Comparison of ENCODE assay signal across 15 cellular contexts in genomic region chr18:35463050-35463449, GRCh38. TPM values are rescaled to one million over a fixed set of nuclear protein-coding genes. Genes with fewer than 3 reads are reported as not detected.
A peak's percentile ranks its signal among the peaks of the same experiment; 100 is the strongest.
DNase-seq lines count a peak whose midpoint lies in the region; ATAC-seq and TF ChIP-seq lines count a peak whose summit lies in the region.
"Had no signal": no experiment of that assay in that cellular context is flagged by ENCODE, and none has a peak within 500 bp of the region (broad histone marks: within the 10 kb centered on the region; RNA-seq: fewer than 3 reads in every experiment).

No MANE protein-coding gene starts in this region.

- peaks cover 14% of the 10 kb centered on the region; the same call in 1 of the 2 replicates for H3K79me2 ChIP-seq in Karpas-422 (ENCODE audit: low read length)

- no peaks in the 10 kb centered on the region for H3K36me3 ChIP-seq in A673 (ENCODE audit: insufficient read depth, low read length, poor library complexity, severe bottlenecking)
- no peaks in the 10 kb centered on the region for H3K36me3 ChIP-seq in Karpas-422 (ENCODE audit: insufficient read depth, low read length)
- H3K36me3 ChIP-seq: neutrophil had no signal

- no peaks in the 10 kb centered on the region for H4K20me1 ChIP-seq in Karpas-422 (ENCODE audit: insufficient read depth, low read depth, low read length)

- peaks cover 24% of the 10 kb centered on the region for H3K4me1 Mint-ChIP-seq in activated T-helper 1 cell treated with anti-CD3 and anti-CD28 coated beads, Interleukin-12 subunit alpha, Interleukin-12 subunit beta, Interleukin-2, Interleukin-4 antibody, amounts not matched to agents 30 ng/mL and 10 ng/mL and 1 ng/mL, durations not matched to agents 14 hours and 24 hours and 36 hours (ENCODE audit: low read depth)

- CTCF ChIA-PET in A673 (lab: Charles Lee), result no interaction called here

- in situ Hi-C loops in astrocyte of the spinal cord (cut with HindIII; ENCODE audit: low sequenced_read_pairs), result no loop called here

- H3K4me3 ChIP-seq in A673 (ENCODE audit: low read depth, low read length, poor library complexity, severe bottlenecking), result no peak overlapping the region
- no peak overlapping the region for H3K4me3 ChIP-seq in Karpas-422 (ENCODE audit: low read length)
- no peak overlapping the region for H3K4me3 ChIP-seq in astrocyte of the spinal cord (ENCODE audit: low read depth, low read length)

- H3K27ac ChIP-seq in A673 (ENCODE audit: low read depth, low read length, poor library complexity, severe bottlenecking), result no peak overlapping the region
- H3K27ac ChIP-seq in Karpas-422 (ENCODE audit: low read length), result peak overlapping the region; percentile 99; the same call in 1 of the 2 replicates
- no peak overlapping the region for H3K27ac ChIP-seq in substantia nigra (ENCODE audit: low read depth, low read length, poor library complexity, severe bottlenecking)
- H3K27ac ChIP-seq: neutrophil had no signal

- peaks cover 2% of the 10 kb centered on the region for H3K27me3 Mint-ChIP-seq in activated T-helper 1 cell treated with anti-CD3 and anti-CD28 coated beads, Interleukin-12 subunit alpha, Interleukin-12 subunit beta, Interleukin-2, Interleukin-4 antibody, amounts not matched to agents 30 ng/mL and 10 ng/mL and 1 ng/mL, durations not matched to agents 14 hours and 24 hours and 36 hours (ENCODE audit: insufficient read depth)

- ATAC-seq in left lobe of liver (peak; percentile 12), HG02970 (IDR thresholded peaks at IDR 0.05; ENCODE audit: low FRiP score, unreplicated experiment) (no peak), GM18517 (IDR thresholded peaks at IDR 0.05; ENCODE audit: unreplicated experiment) (no peak)

- no peak overlapping the region for H3K4me3 Mint-ChIP-seq in activated T-helper 1 cell treated with anti-CD3 and anti-CD28 coated beads, Interleukin-12 subunit alpha, Interleukin-12 subunit beta, Interleukin-2, Interleukin-4 antibody, amounts not matched to agents 30 ng/mL and 10 ng/mL and 1 ng/mL, durations not matched to agents 14 hours and 24 hours and 36 hours

- POLR2A ChIA-PET in A673 (lab: Charles Lee; ENCODE audit: low non-redundant PET), result no interaction called here

- no peak overlapping the region for H3K4me2 ChIP-seq in Karpas-422 (ENCODE audit: low read depth, low read length, poor library complexity, severe bottlenecking)

- intact Hi-C loops in A673 (cut with micrococcal nuclease; ENCODE audit: unreplicated experiment), result no loop called here
- intact Hi-C loops in activated T-helper 1 cell treated with anti-CD3 and anti-CD28 coated beads, Interleukin-12 subunit alpha, Interleukin-12 subunit beta, Interleukin-2, Interleukin-4 antibody, amounts not matched to agents 30 ng/mL and 10 ng/mL and 1 ng/mL, durations not matched to agents 14 hours and 24 hours and 36 hours (cut with micrococcal nuclease), result no loop called here

- no peaks in the 10 kb centered on the region for H3K9me2 ChIP-seq in Karpas-422 (replicated peaks; ENCODE audit: insufficient read depth, low read length)

- peaks cover 3% of the 10 kb centered on the region for H3K36me3 Mint-ChIP-seq in activated T-helper 1 cell treated with anti-CD3 and anti-CD28 coated beads, Interleukin-12 subunit alpha, Interleukin-12 subunit beta, Interleukin-2, Interleukin-4 antibody, amounts not matched to agents 30 ng/mL and 10 ng/mL and 1 ng/mL, durations not matched to agents 14 hours and 24 hours and 36 hours (ENCODE audit: low read depth)

- no peaks in the 10 kb centered on the region for H3K9me3 Mint-ChIP-seq in activated T-helper 1 cell treated with anti-CD3 and anti-CD28 coated beads, Interleukin-12 subunit alpha, Interleukin-12 subunit beta, Interleukin-2, Interleukin-4 antibody, amounts not matched to agents 30 ng/mL and 10 ng/mL and 1 ng/mL, durations not matched to agents 14 hours and 24 hours and 36 hours

- H2AFZ ChIP-seq in Karpas-422 (ENCODE audit: low read length), result no peak overlapping the region

- no peak for TF ChIP-seq CTCF in A673 (conservative IDR thresholded peaks at IDR 0.05; ENCODE audit: low read depth, low read length)
- TF ChIP-seq CTCF in astrocyte of the spinal cord (IDR thresholded peaks at IDR 0.05; ENCODE audit: low read depth, low read length), result no peak

- H3K27ac Mint-ChIP-seq in activated T-helper 1 cell treated with anti-CD3 and anti-CD28 coated beads, Interleukin-12 subunit alpha, Interleukin-12 subunit beta, Interleukin-2, Interleukin-4 antibody, amounts not matched to agents 30 ng/mL and 10 ng/mL and 1 ng/mL, durations not matched to agents 14 hours and 24 hours and 36 hours, result no peak overlapping the region

- BruUV-seq in A673 (replicated peaks; lab: Mats Ljungman, UMichigan), result no TSS peak

- H3K4me1 ChIP-seq in A673 (ENCODE audit: insufficient read depth, low read length, poor library complexity, severe bottlenecking), result no peaks in the 10 kb centered on the region
- peaks cover 62% of the 10 kb centered on the region for H3K4me1 ChIP-seq in Karpas-422 (ENCODE audit: low read length)

- DNase-seq in A673 (ENCODE audit: low spot score) (peak; percentile 27), Karpas-422 (no peak), astrocyte of the spinal cord (ENCODE audit: low read depth, low spot score) (peak; percentile 26), left lobe of liver (ENCODE audit: low spot score) (no peak), substantia nigra (lab: John Stamatoyannopoulos, UW) (no peak)
- DNase-seq in activated T-helper 1 cell treated with anti-CD3 and anti-CD28 coated beads, Interleukin-12 subunit alpha, Interleukin-12 subunit beta, Interleukin-2, Interleukin-4 antibody, amounts not matched to agents 30 ng/mL and 10 ng/mL and 1 ng/mL, durations not matched to agents 14 hours and 24 hours and 36 hours (ENCODE audit: low spot score), result no peak
- DNase-seq: activated CD4-positive, alpha-beta T cell treated with anti-CD3 and anti-CD28 coated beads for 48 hours; activated gamma-delta T cell treated with Interleukin-2 at 50 U/mL for 16 hours; cerebellar nuclear complex; NCI-H1436 treated with DMSO at 0.1 percent for 48 hours; stimulated activated CD4-positive, alpha-beta T cell treated with anti-CD3 and anti-CD28 coated beads, Interleukin-15, amount 100 ng/mL, for 24 hours; stimulated activated CD8-positive, alpha-beta memory T cell treated with anti-CD3 and anti-CD28 coated beads, Interleukin-4, amount 100 ng/mL, for 48 hours had no signal

- H3K27me3 ChIP-seq in A673 (replicated peaks; ENCODE audit: insufficient read depth, low read depth, low read length, poor library complexity) (no peaks in the 10 kb centered on the region), Karpas-422 (ENCODE audit: low read length) (no peaks in the 10 kb centered on the region)
- H3K27me3 ChIP-seq: neutrophil had no signal

- H3K9ac ChIP-seq in Karpas-422 (ENCODE audit: low read length), result no peak overlapping the region

- no peaks in the 10 kb centered on the region for H3K9me3 ChIP-seq in A673 (ENCODE audit: low read depth, low read length, poor library complexity, severe bottlenecking)
- H3K9me3 ChIP-seq in Karpas-422 (ENCODE audit: low read length), result no peaks in the 10 kb centered on the region
- H3K9me3 ChIP-seq: neutrophil had no signal

RNA-seq across cellular contexts. Expression of gene INO80C, which starts 34.7 kb away (rescaled TPM):
- total RNA-seq in A673 (2021), result 31.3 and 36.6 TPM in 2 replicates
- total RNA-seq in Karpas-422 (2014; rRNA removed; shearing (Covaris generic); ENCODE audit: low replicate concordance), result 83.4 and 108 TPM in 2 replicates
- 9.5 TPM for total RNA-seq in left lobe of liver
- total RNA-seq in activated T-helper 1 cell treated with anti-CD3 and anti-CD28 coated beads, Interleukin-12 subunit alpha, Interleukin-12 subunit beta, Interleukin-2, Interleukin-4 antibody, amounts not matched to agents 30 ng/mL and 10 ng/mL and 1 ng/mL, durations not matched to agents 14 hours and 24 hours and 36 hours, result 35.2 and 43.7 TPM in 2 replicates

Comparison
In these comparisons a context has a peak if more than half of its experiments do, and no peak if none do; other contexts are left out.
1. DNase-seq: peak in A673 (single experiment) and astrocyte of the spinal cord (single experiment); none in Karpas-422 (single experiment), left lobe of liver (single experiment), activated T-helper 1 cell treated with anti-CD3 and anti-CD28 coated beads, Interleukin-12 subunit alpha, Interleukin-12 subunit beta, Interleukin-2, Interleukin-4 antibody, amounts not matched to agents 30 ng/mL and 10 ng/mL and 1 ng/mL, durations not matched to agents 14 hours and 24 hours and 36 hours (single experiment) and substantia nigra (0 of 49).